In the genomic region with DNA sequence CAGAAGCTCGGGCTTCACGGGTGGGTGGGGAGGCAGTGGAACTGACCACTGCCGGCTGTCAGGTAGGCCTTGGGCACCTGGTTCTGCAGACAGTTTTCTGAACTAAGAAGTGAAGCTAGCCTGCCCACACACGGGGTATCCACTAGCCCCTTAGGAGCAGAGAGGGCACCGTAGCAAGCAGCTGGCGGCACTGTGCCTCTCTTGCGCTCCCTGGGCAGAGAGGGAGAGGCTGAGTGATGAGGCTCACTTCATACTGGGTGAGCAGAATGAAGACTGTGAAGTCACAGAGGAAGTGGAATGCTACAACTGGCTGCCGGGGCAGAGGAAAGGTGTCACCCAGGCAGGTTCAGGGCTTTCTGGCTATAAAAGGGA, we compare ENCODE assay signal across 8 cellular contexts. TPM values are rescaled to one million over a fixed set of nuclear protein-coding genes. Genes with fewer than 3 reads are reported as not detected.
A peak's percentile ranks its signal among the peaks of the same experiment; 100 is the strongest.
DNase-seq lines count a peak whose midpoint lies in the region; ATAC-seq and TF ChIP-seq lines count a peak whose summit lies in the region.

No MANE protein-coding gene starts in this region.

- no peak for ATAC-seq in HG03442 (IDR thresholded peaks at IDR 0.05; ENCODE audit: unreplicated experiment)
- no peak for ATAC-seq in HG02938 (IDR thresholded peaks at IDR 0.05; ENCODE audit: unreplicated experiment)

- H3K4me3 ChIP-seq in epithelial cell of proximal tubule (ENCODE audit: low read depth, low read length): peak overlapping the region; percentile 57
- no peak overlapping the region for H3K4me3 ChIP-seq in skeletal muscle satellite cell (ENCODE audit: low read length)

- H3K27me3 Mint-ChIP-seq in H9 (ENCODE audit: low read depth): peaks cover 47% of the 10 kb centered on the region

- H3K4ac ChIP-seq in H9 (ENCODE audit: low read depth, low read length): no peak overlapping the region

- H4K20me1 ChIP-seq in H9 (ENCODE audit: control insufficient read depth, insufficient read depth, insufficient read length): no peaks in the 10 kb centered on the region

- H3K4me3 Mint-ChIP-seq in H9: peak overlapping the region; percentile 82 to 84

- peaks cover 22 to 25% (median 23%) of the 10 kb centered on the region in 3 experiments for H3K36me3 Mint-ChIP-seq in H9 (ENCODE audit: insufficient read depth in 1 of 3, low read depth in 3 of 3)

- H2BK5ac ChIP-seq in H9 (ENCODE audit: insufficient read length, low read length): no peak overlapping the region

- no peak overlapping the region for H3K27ac ChIP-seq in H9 (ENCODE audit: insufficient read length, low read depth, low read length)

- no CpG with 5 or more reads among the region's 8 CpGs for WGBS in H9 (ENCODE audit: extremely low coverage, insufficient read length, low lambda C conversion rate)

- no peak overlapping the region for H3K56ac ChIP-seq in H9 (ENCODE audit: insufficient read length, low read depth, low read length)

- no peak overlapping the region for H2BK20ac ChIP-seq in H9 (ENCODE audit: low read depth, low read length, poor library complexity, severe bottlenecking)

- H3K4me1 ChIP-seq in H9 (ENCODE audit: insufficient read depth, low read length): no peaks in the 10 kb centered on the region
- peaks cover 30% of the 10 kb centered on the region for H3K4me1 ChIP-seq in skeletal muscle satellite cell (ENCODE audit: control insufficient read depth, insufficient read depth, low read length)

- H2BK12ac ChIP-seq in H9 (ENCODE audit: insufficient read length, low read depth, low read length): no peak overlapping the region

- H3K23ac ChIP-seq in H9 (ENCODE audit: insufficient read length, low read depth, low read length): no peak overlapping the region

- no peaks in the 10 kb centered on the region; a peak in 1 of 5 replicates for H3K9me3 Mint-ChIP-seq in H9

- H3K4me2 ChIP-seq in H9 (ENCODE audit: insufficient read depth, insufficient read length, low read length) (peak overlapping the region; percentile 83), skeletal muscle satellite cell (ENCODE audit: low read length) (peak overlapping the region; percentile 75)

- no peaks in the 10 kb centered on the region for H3K79me2 ChIP-seq in H9 (ENCODE audit: insufficient read depth, low read length)

- H4K91ac ChIP-seq in H9 (ENCODE audit: insufficient read length, low read depth, low read length): no peak overlapping the region

- H3K27me3 ChIP-seq in H9 (ENCODE audit: insufficient read depth, low read length) (peaks cover 10% of the 10 kb centered on the region; the same call in 1 of the 2 replicates), skeletal muscle satellite cell (ENCODE audit: control insufficient read depth, insufficient read depth, low read length) (peaks cover 30% of the 10 kb centered on the region)

- peaks cover 11% of the 10 kb centered on the region for H3K23me2 ChIP-seq in H9 (ENCODE audit: insufficient read length, low read depth, low read length, poor library complexity, severe bottlenecking)

- H2AFZ ChIP-seq in H9 (ENCODE audit: low read length): no peak overlapping the region

- H3K9me3 ChIP-seq in H9 (ENCODE audit: control insufficient read depth, low read depth, low read length) (no peaks in the 10 kb centered on the region), skeletal muscle satellite cell (replicated peaks; ENCODE audit: low read length) (no peaks in the 10 kb centered on the region)

- TF ChIP-seq CTCF in H9 (conservative IDR thresholded peaks at IDR 0.05) (no peak), epithelial cell of proximal tubule (conservative IDR thresholded peaks at IDR 0.05; ENCODE audit: low read depth, low read length) (no peak)

- H3T11ph ChIP-seq in H9 (ENCODE audit: low read length): no peak overlapping the region

- H3K36me3 ChIP-seq in skeletal muscle satellite cell (ENCODE audit: insufficient read depth, low read length): no peaks in the 10 kb centered on the region

- H3K27ac Mint-ChIP-seq in H9: no peak overlapping the region

- H3K79me1 ChIP-seq in H9 (ENCODE audit: insufficient read depth, low read depth, low read length, poor library complexity, severe bottlenecking): no peaks in the 10 kb centered on the region

- no peak overlapping the region; the same call in 1 of the 2 replicates for H3K14ac ChIP-seq in H9 (ENCODE audit: insufficient read depth, low read length)

- no peak overlapping the region for H2AK5ac ChIP-seq in H9 (ENCODE audit: insufficient read length, low read length)

- H4K5ac ChIP-seq in H9 (ENCODE audit: insufficient read length, low read depth, low read length): no peak overlapping the region

- H3K9ac ChIP-seq in H9 (ENCODE audit: extremely low read depth, insufficient read length, low read length): no peak overlapping the region
- no peak overlapping the region for H3K9ac ChIP-seq in skeletal muscle satellite cell (ENCODE audit: low read depth, low read length)

- H2BK120ac ChIP-seq in H9 (ENCODE audit: low read depth, low read length, poor library complexity, severe bottlenecking): no peak overlapping the region

- DNase-seq in H9: no peak
- peak; percentile 24 for DNase-seq in activated CD4-positive, alpha-beta T cell treated with anti-CD3 and anti-CD28 coated beads for 1 hour
- no peak for DNase-seq in epithelial cell of proximal tubule (ENCODE audit: low read depth)
- no peak for DNase-seq in NCI-H1436 (lab: John Stamatoyannopoulos, UW)
- DNase-seq in DMS79 treated with DMSO at 0.1 percent for 48 hours (lab: John Stamatoyannopoulos, UW): no peak

- no peak overlapping the region for H3K18ac ChIP-seq in H9 (ENCODE audit: insufficient read length, low read depth, low read length)

- no peak overlapping the region for H4K8ac ChIP-seq in H9 (replicated peaks; ENCODE audit: insufficient read length, low read depth, low read length)

- H3K4me1 Mint-ChIP-seq in H9: peaks cover 15 to 20% of the 10 kb centered on the region in 2 experiments

- no peak overlapping the region for H2BK15ac ChIP-seq in H9 (ENCODE audit: low read depth, low read length)

RNA-seq across cellular contexts. Expression of gene ITPRIPL1, which starts 0.8 kb away (rescaled TPM):
- 16.1 and 16.3 TPM in 2 replicates for total RNA-seq in H9 (2021)
- 7.7 and 10.3 TPM in 2 replicates for total RNA-seq in epithelial cell of proximal tubule
- 0.51 and 0.87 TPM in 2 replicates for total RNA-seq in skeletal muscle satellite cell (2012; rRNA removed)

RNA-seq across cellular contexts. Expression of gene NCAPH, which starts 9.7 kb away (rescaled TPM):
- total RNA-seq in H9 (2021): 52.9 and 55.8 TPM in 2 replicates
- total RNA-seq in epithelial cell of proximal tubule: 45.2 and 58.7 TPM in 2 replicates
- total RNA-seq in skeletal muscle satellite cell (2012; rRNA removed): 10.4 and 12.9 TPM in 2 replicates

RNA-seq across cellular contexts. Expression of gene SNRNP200, which starts 20.5 kb away (rescaled TPM):
- 215 and 218 TPM in 2 replicates for total RNA-seq in H9 (2021)
- total RNA-seq in epithelial cell of proximal tubule: 77.2 and 88.9 TPM in 2 replicates
- 36.2 and 37.4 TPM in 2 replicates for total RNA-seq in skeletal muscle satellite cell (2012; rRNA removed)

RNA-seq across cellular contexts. Expression of gene CIAO1, which starts 59.8 kb away (rescaled TPM):
- 67.6 and 71.9 TPM in 2 replicates for total RNA-seq in H9 (2021)
- total RNA-seq in epithelial cell of proximal tubule: 110 and 155 TPM in 2 replicates
- 142 and 170 TPM in 2 replicates for total RNA-seq in skeletal muscle satellite cell (2012; rRNA removed)
